ENCODE assay signal across 19 cellular contexts in genomic region chr5:95043234-95043633, GRCh38.
A peak's percentile ranks its signal among the peaks of the same experiment; 100 is the strongest.
DNase-seq lines count a peak whose midpoint lies in the region; ATAC-seq, FAIRE-seq and TF ChIP-seq lines count a peak whose summit lies in the region.
"Had no signal": no experiment of that assay in that cellular context is flagged by ENCODE, and none has a peak within 500 bp of the region (broad histone marks: within the 10 kb centered on the region; RNA-seq: fewer than 3 reads in every experiment).

No MANE protein-coding gene starts in this region.

- no peak overlapping the region for H2AFZ ChIP-seq in neural progenitor cell (replicated peaks)

- peak overlapping the region; percentile 7 for H3K27ac Mint-ChIP-seq in neural progenitor cell
- H3K27ac Mint-ChIP-seq in stimulated activated naive B cell treated with anti-CD40 and anti-IgM and Interleukin-4, amounts not matched to agents 10 μg/mL and 1 μg/mL and 100 μg/mL, for 72 hours, result no peak overlapping the region
- H3K27ac Mint-ChIP-seq: activated T-cell treated with anti-CD3 and anti-CD28 coated beads, Interleukin-2, amount 50 U/mL, for 72 hours; natural killer cell treated with Interleukin-12 subunit alpha and Interleukin-12 subunit beta and Interleukin-15 and Interleukin-18, amount 100 ng/mL, for 72 hours had no signal

- no peaks in the 10 kb centered on the region for H3K4me1 ChIP-seq in neural progenitor cell
- H3K4me1 ChIP-seq: testis had no signal

- H3K27me3 Mint-ChIP-seq in neural progenitor cell (ENCODE audit: insufficient read depth, low read depth), result no peaks in the 10 kb centered on the region
- H3K27me3 Mint-ChIP-seq in stimulated activated naive B cell treated with anti-CD40 and anti-IgM and Interleukin-4, amounts not matched to agents 10 μg/mL and 1 μg/mL and 100 μg/mL, for 72 hours, result no peaks in the 10 kb centered on the region
- H3K27me3 Mint-ChIP-seq: natural killer cell treated with Interleukin-12 subunit alpha and Interleukin-12 subunit beta and Interleukin-15 and Interleukin-18, amount 100 ng/mL, for 72 hours had no signal

- DNase-seq in GM18507 (ENCODE audit: extremely low spot score, insufficient read length, low read depth) (no peak), NCI-H69 (lab: John Stamatoyannopoulos, UW) (peak; percentile 27), cerebellar cortex (ENCODE audit: low spot score) (peak; percentile 24), neural progenitor cell (ENCODE audit: low spot score) (no peak)
- no peak for DNase-seq in stimulated activated naive B cell treated with anti-CD40 and anti-IgM and Interleukin-4, amounts not matched to agents 10 μg/mL and 1 μg/mL and 100 μg/mL, for 72 hours
- DNase-seq: activated CD4-positive, alpha-beta T cell treated with anti-CD3 and anti-CD28 coated beads, Interleukin-2, amount 50 U/mL, for 4 hours; activated T-cell treated with anti-CD3 and anti-CD28 coated beads, Interleukin-2, amount 50 U/mL, for 72 hours; foreskin fibroblast; mammary epithelial cell; NCI-H1092 treated with DMSO at 0.1 percent for 48 hours; NCI-H774; stimulated activated CD4-positive, alpha-beta T cell treated with anti-CD3 and anti-CD28 coated beads, Interleukin-2, amount 100 ng/mL, for 48 hours; T1000; testis had no signal

- ATAC-seq in HG03378 (IDR thresholded peaks at IDR 0.05; ENCODE audit: unreplicated experiment) (no peak), HG03565 (IDR thresholded peaks at IDR 0.05; ENCODE audit: unreplicated experiment) (no peak)
- ATAC-seq in stimulated activated naive B cell treated with anti-CD40 and anti-IgM and Interleukin-4, amounts not matched to agents 10 μg/mL and 1 μg/mL and 100 μg/mL, for 72 hours (replicated peaks), result no peak
- ATAC-seq: activated T-cell treated with anti-CD3 and anti-CD28 coated beads, Interleukin-2, amount 50 U/mL, for 72 hours; natural killer cell treated with Interleukin-12 subunit alpha and Interleukin-12 subunit beta and Interleukin-15 and Interleukin-18, amount 100 ng/mL, for 72 hours had no signal

- H3K79me2 ChIP-seq in neural progenitor cell (ENCODE audit: low read depth), result no peaks in the 10 kb centered on the region

- FAIRE-seq in GM18507 (lab: Jason Lieb, UNC), result peak; percentile 65
- FAIRE-seq: H1 had no signal

- no peak overlapping the region for H3K27ac ChIP-seq in neural progenitor cell
- H3K27ac ChIP-seq: SJSA1, testis had no signal

- H3K4me2 ChIP-seq in neural progenitor cell, result no peak overlapping the region

- H3K9me3 Mint-ChIP-seq in neural progenitor cell, result no peaks in the 10 kb centered on the region
- peaks cover 0 to 3% of the 10 kb centered on the region in 2 donors for H3K9me3 Mint-ChIP-seq in stimulated activated naive B cell treated with anti-CD40 and anti-IgM and Interleukin-4, amounts not matched to agents 10 μg/mL and 1 μg/mL and 100 μg/mL, for 72 hours

- peaks cover 23% of the 10 kb centered on the region for H3K4me1 Mint-ChIP-seq in neural progenitor cell
- no peaks in the 10 kb centered on the region for H3K4me1 Mint-ChIP-seq in stimulated activated naive B cell treated with anti-CD40 and anti-IgM and Interleukin-4, amounts not matched to agents 10 μg/mL and 1 μg/mL and 100 μg/mL, for 72 hours

- no peaks in the 10 kb centered on the region for H3K27me3 ChIP-seq in neural progenitor cell
- H3K27me3 ChIP-seq: SJSA1, testis had no signal

- no peak for TF ChIP-seq CTCF in neural progenitor cell (IDR thresholded peaks at IDR 0.05)

- H3K4me3 ChIP-seq in neural progenitor cell, result no peak overlapping the region
- H3K4me3 ChIP-seq: SJSA1, testis had no signal

- H3K36me3 Mint-ChIP-seq in neural progenitor cell, result no peaks in the 10 kb centered on the region
- no peaks in the 10 kb centered on the region for H3K36me3 Mint-ChIP-seq in stimulated activated naive B cell treated with anti-CD40 and anti-IgM and Interleukin-4, amounts not matched to agents 10 μg/mL and 1 μg/mL and 100 μg/mL, for 72 hours
- H3K36me3 Mint-ChIP-seq: natural killer cell treated with Interleukin-12 subunit alpha and Interleukin-12 subunit beta and Interleukin-15 and Interleukin-18, amount 100 ng/mL, for 72 hours had no signal

- H3K4me3 Mint-ChIP-seq in neural progenitor cell, result no peak overlapping the region
- no peak overlapping the region for H3K4me3 Mint-ChIP-seq in stimulated activated naive B cell treated with anti-CD40 and anti-IgM and Interleukin-4, amounts not matched to agents 10 μg/mL and 1 μg/mL and 100 μg/mL, for 72 hours
- H3K4me3 Mint-ChIP-seq: activated T-cell treated with anti-CD3 and anti-CD28 coated beads, Interleukin-2, amount 50 U/mL, for 72 hours; natural killer cell treated with Interleukin-12 subunit alpha and Interleukin-12 subunit beta and Interleukin-15 and Interleukin-18, amount 100 ng/mL, for 72 hours had no signal

- no peak overlapping the region for H3K9ac ChIP-seq in neural progenitor cell

- H3K9me3 ChIP-seq in neural progenitor cell (ENCODE audit: low read depth), result no peaks in the 10 kb centered on the region
- H3K9me3 ChIP-seq: SJSA1, testis had no signal

- H3F3A ChIP-seq in neural progenitor cell (ENCODE audit: low read depth), result no peaks in the 10 kb centered on the region

- no peaks in the 10 kb centered on the region for H3K36me3 ChIP-seq in neural progenitor cell
- H3K36me3 ChIP-seq: SJSA1 had no signal

- H4K20me1 ChIP-seq in neural progenitor cell (ENCODE audit: low read depth), result no peaks in the 10 kb centered on the region

Comparison
In these comparisons a context has a peak if more than half of its experiments do, and no peak if none do; other contexts are left out.
1. DNase-seq: peak in NCI-H69 (single experiment) and cerebellar cortex (single experiment); none in GM18507 (single experiment), neural progenitor cell (single experiment) and stimulated activated naive B cell treated with anti-CD40 and anti-IgM and Interleukin-4, amounts not matched to agents 10 μg/mL and 1 μg/mL and 100 μg/mL, for 72 hours (single experiment).